ENCODE assay signal across 14 cellular contexts in genomic region chr1:153314388-153314787, GRCh38. TPM values are rescaled to one million over a fixed set of nuclear protein-coding genes. Genes with fewer than 3 reads are reported as not detected.
"Had no signal": no experiment of that assay in that cellular context is flagged by ENCODE, and none has a peak within 500 bp of the region (broad histone marks: within the 10 kb centered on the region; RNA-seq: fewer than 3 reads in every experiment).

No MANE protein-coding gene starts in this region.

RNA-seq across cellular contexts. Expression of gene PGLYRP3, which starts 1.6 kb away (rescaled TPM):
- total RNA-seq: activated B cell treated with CpG ODN at 0.5 μM for 24 hours; activated CD4-positive, alpha-beta memory T cell treated with anti-CD3 and anti-CD28 coated beads for 36 hours; activated CD4-positive, alpha-beta memory T cell treated with anti-CD3 and anti-CD28 coated beads, Interleukin-2, amount 10 ng/mL, durations not matched to agents 7 days and 5 days; activated CD4-positive, alpha-beta T cell treated with anti-CD3 and anti-CD28 coated beads for 36 hours; activated CD4-positive, alpha-beta T cell treated with anti-CD3 and anti-CD28 coated beads, Interleukin-2, amount 10 ng/mL, durations not matched to agents 24 days and 14 days; activated CD4-positive, alpha-beta T cell treated with anti-CD3 and anti-CD28 coated beads, Interleukin-2, amount 10 ng/mL, durations not matched to agents 7 days and 5 days; activated CD8-positive, alpha-beta memory T cell treated with anti-CD3 and anti-CD28 coated beads for 36 hours; activated CD8-positive, alpha-beta memory T cell treated with anti-CD3 and anti-CD28 coated beads, Interleukin-2, amount 10 ng/mL, durations not matched to agents 7 days and 5 days; activated CD8-positive, alpha-beta T cell treated with anti-CD3 and anti-CD28 coated beads for 36 hours; activated CD8-positive, alpha-beta T cell treated with anti-CD3 and anti-CD28 coated beads, Interleukin-2, amount 10 ng/mL, durations not matched to agents 7 days and 5 days; T-helper 1 cell treated with Interleukin-12 subunit alpha and Interleukin-12 subunit beta and Interleukin-4 antibody, amounts not matched to agents 30 ng/mL and 1 ng/mL, for 36 hours; T-helper 17 cell; T-helper 2 cell treated with Interferon-gamma antibody and Interleukin-4, amounts not matched to agents 100 ng/mL and 5 ng/mL, for 36 hours; WTC11 had no signal

RNA-seq across cellular contexts. Expression of gene PGLYRP4, which starts 34.3 kb away (rescaled TPM):
- total RNA-seq: activated B cell treated with CpG ODN at 0.5 μM for 24 hours; activated CD4-positive, alpha-beta memory T cell treated with anti-CD3 and anti-CD28 coated beads for 36 hours; activated CD4-positive, alpha-beta memory T cell treated with anti-CD3 and anti-CD28 coated beads, Interleukin-2, amount 10 ng/mL, durations not matched to agents 7 days and 5 days; activated CD4-positive, alpha-beta T cell treated with anti-CD3 and anti-CD28 coated beads, Interleukin-2, amount 10 ng/mL, durations not matched to agents 24 days and 14 days; activated CD4-positive, alpha-beta T cell treated with anti-CD3 and anti-CD28 coated beads, Interleukin-2, amount 10 ng/mL, durations not matched to agents 7 days and 5 days; activated CD8-positive, alpha-beta memory T cell treated with anti-CD3 and anti-CD28 coated beads for 36 hours; activated CD8-positive, alpha-beta memory T cell treated with anti-CD3 and anti-CD28 coated beads, Interleukin-2, amount 10 ng/mL, durations not matched to agents 7 days and 5 days; activated CD8-positive, alpha-beta T cell treated with anti-CD3 and anti-CD28 coated beads for 36 hours; activated CD8-positive, alpha-beta T cell treated with anti-CD3 and anti-CD28 coated beads, Interleukin-2, amount 10 ng/mL, durations not matched to agents 7 days and 5 days; T-helper 1 cell treated with Interleukin-12 subunit alpha and Interleukin-12 subunit beta and Interleukin-4 antibody, amounts not matched to agents 30 ng/mL and 1 ng/mL, for 36 hours; T-helper 17 cell; T-helper 2 cell treated with Interferon-gamma antibody and Interleukin-4, amounts not matched to agents 100 ng/mL and 5 ng/mL, for 36 hours; WTC11 had no signal

RNA-seq across cellular contexts. Expression of gene S100A9, which starts 43.3 kb away (rescaled TPM):
- total RNA-seq: activated CD4-positive, alpha-beta memory T cell treated with anti-CD3 and anti-CD28 coated beads for 36 hours; activated CD4-positive, alpha-beta T cell treated with anti-CD3 and anti-CD28 coated beads for 36 hours; activated CD4-positive, alpha-beta T cell treated with anti-CD3 and anti-CD28 coated beads, Interleukin-2, amount 10 ng/mL, durations not matched to agents 24 days and 14 days; activated CD8-positive, alpha-beta memory T cell treated with anti-CD3 and anti-CD28 coated beads for 36 hours; activated CD8-positive, alpha-beta memory T cell treated with anti-CD3 and anti-CD28 coated beads, Interleukin-2, amount 10 ng/mL, durations not matched to agents 7 days and 5 days; activated CD8-positive, alpha-beta T cell treated with anti-CD3 and anti-CD28 coated beads for 36 hours; activated CD8-positive, alpha-beta T cell treated with anti-CD3 and anti-CD28 coated beads, Interleukin-2, amount 10 ng/mL, durations not matched to agents 7 days and 5 days; T-helper 2 cell treated with Interferon-gamma antibody and Interleukin-4, amounts not matched to agents 100 ng/mL and 5 ng/mL, for 36 hours had no signal

RNA-seq across cellular contexts. Expression of gene LORICRIN, which starts 54.9 kb away (rescaled TPM):
- total RNA-seq: activated CD4-positive, alpha-beta memory T cell treated with anti-CD3 and anti-CD28 coated beads, Interleukin-2, amount 10 ng/mL, durations not matched to agents 7 days and 5 days; activated CD4-positive, alpha-beta T cell treated with anti-CD3 and anti-CD28 coated beads for 36 hours; activated CD4-positive, alpha-beta T cell treated with anti-CD3 and anti-CD28 coated beads, Interleukin-2, amount 10 ng/mL, durations not matched to agents 24 days and 14 days; activated CD4-positive, alpha-beta T cell treated with anti-CD3 and anti-CD28 coated beads, Interleukin-2, amount 10 ng/mL, durations not matched to agents 7 days and 5 days; activated CD8-positive, alpha-beta memory T cell treated with anti-CD3 and anti-CD28 coated beads for 36 hours; activated CD8-positive, alpha-beta memory T cell treated with anti-CD3 and anti-CD28 coated beads, Interleukin-2, amount 10 ng/mL, durations not matched to agents 7 days and 5 days; activated CD8-positive, alpha-beta T cell treated with anti-CD3 and anti-CD28 coated beads for 36 hours; activated CD8-positive, alpha-beta T cell treated with anti-CD3 and anti-CD28 coated beads, Interleukin-2, amount 10 ng/mL, durations not matched to agents 7 days and 5 days; T-helper 1 cell treated with Interleukin-12 subunit alpha and Interleukin-12 subunit beta and Interleukin-4 antibody, amounts not matched to agents 30 ng/mL and 1 ng/mL, for 36 hours; T-helper 17 cell; T-helper 2 cell treated with Interferon-gamma antibody and Interleukin-4, amounts not matched to agents 100 ng/mL and 5 ng/mL, for 36 hours; WTC11 had no signal
